Comparison of ENCODE assay signal across 8 cellular contexts in the genomic region with DNA sequence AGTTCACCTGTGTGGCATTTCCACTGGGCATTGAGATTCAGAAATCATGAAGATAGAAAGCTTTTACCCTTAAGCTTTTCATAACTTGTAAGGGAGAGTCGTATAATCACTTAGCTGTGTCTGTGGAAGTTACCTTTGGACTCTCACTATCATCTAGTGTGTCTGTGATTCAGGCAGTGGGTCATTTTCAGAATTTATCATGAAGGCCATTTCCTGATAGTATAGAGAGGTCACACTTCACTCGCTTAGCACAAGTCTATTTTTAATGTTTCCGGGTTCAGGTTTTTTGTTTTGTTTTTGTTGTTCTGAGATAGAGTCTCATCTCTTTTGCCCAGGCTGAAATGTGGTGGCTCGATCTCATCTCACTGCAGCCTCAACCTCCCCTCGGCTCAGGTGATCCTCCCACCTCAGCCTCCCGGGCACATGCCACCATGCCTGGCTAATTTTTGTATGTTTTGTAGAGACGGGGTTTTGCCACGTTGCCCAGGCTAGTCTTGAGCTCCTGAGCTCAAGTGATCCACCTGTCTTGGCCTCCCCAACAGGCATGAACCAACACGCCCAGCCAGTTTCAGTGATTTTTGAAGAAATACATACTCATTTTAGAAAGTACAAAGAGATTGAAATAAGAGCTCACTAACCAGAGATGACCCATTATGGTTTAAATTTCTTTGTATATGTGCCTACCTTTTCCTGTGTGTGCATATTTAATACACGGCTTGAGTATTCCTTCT. TPM values are rescaled to one million over a fixed set of nuclear protein-coding genes. Genes with fewer than 3 reads are reported as not detected.
DNase-seq lines count a peak whose midpoint lies in the region; ATAC-seq, FAIRE-seq and TF ChIP-seq lines count a peak whose summit lies in the region.
"Not testable (repeated sequence)": the region's sequence is repeated elsewhere in the genome, so short reads cannot be mapped to it uniquely, and the experiment has no call there.
"Had no signal": no experiment of that assay in that cellular context is flagged by ENCODE, and none has a peak within 500 bp of the region (broad histone marks: within the 10 kb centered on the region; RNA-seq: fewer than 3 reads in every experiment).

No MANE protein-coding gene starts in this region.

- FAIRE-seq in GM18507 (lab: Jason Lieb, UNC): peak; percentile 36

- not testable (repeated sequence) for H3K27me3 ChIP-seq in Loucy (ENCODE audit: insufficient read depth, low read length, poor library complexity, severe bottlenecking); colonic mucosa; mucosa of rectum (ENCODE audit: control insufficient read depth in 2 of 2, insufficient read depth in 2 of 2, low read length in 2 of 2)

- peaks cover 20% of the 10 kb centered on the region for H3K79me2 ChIP-seq in Loucy (ENCODE audit: insufficient read depth, low read length)

- H3K36me3 ChIP-seq in Loucy (ENCODE audit: insufficient read depth, low read length) (peaks cover 34% of the 10 kb centered on the region), colonic mucosa (peaks cover 15% of the 10 kb centered on the region), mucosa of rectum (ENCODE audit: control insufficient read depth in 2 of 2, insufficient read depth in 2 of 2, low read length in 2 of 2) (peaks cover 6 to 20% of the 10 kb centered on the region in 2 donors)

- ATAC-seq in GM19463 (IDR thresholded peaks at IDR 0.05; ENCODE audit: unreplicated experiment) (peak; percentile 70), HG02938 (IDR thresholded peaks at IDR 0.05; ENCODE audit: unreplicated experiment) (peak; percentile 66)
- not testable (repeated sequence) for ATAC-seq in activated T-cell treated with anti-CD3 and anti-CD28 coated beads, Interleukin-2, amount 50 U/mL, for 72 hours (replicated peaks in 1 of 2)

- H3K9me2 ChIP-seq in Loucy (replicated peaks; ENCODE audit: low read depth, low read length): not testable (repeated sequence)

- H3K4me1 Mint-ChIP-seq in activated T-cell treated with anti-CD3 and anti-CD28 coated beads, Interleukin-2, amount 50 U/mL, for 72 hours (ENCODE audit: low read depth): not testable (repeated sequence)

- H3F3A ChIP-seq in Loucy (ENCODE audit: low read depth): peaks cover 10% of the 10 kb centered on the region

- not testable (repeated sequence) for H3K4me3 ChIP-seq in Loucy (ENCODE audit: low read length, poor library complexity, severe bottlenecking); colonic mucosa
- peak overlapping the region in 1 of 2 donors; percentile 31 for H3K4me3 ChIP-seq in mucosa of rectum (ENCODE audit: low read length in 2 of 2)

- peaks cover 24% of the 10 kb centered on the region for H3K4me1 ChIP-seq in Loucy (ENCODE audit: insufficient read depth, low read length, poor library complexity, severe bottlenecking)
- not testable (repeated sequence) for H3K4me1 ChIP-seq in colonic mucosa
- H3K4me1 ChIP-seq in mucosa of rectum (ENCODE audit: control insufficient read depth in 2 of 2, insufficient read depth in 2 of 2, low read length in 2 of 2): peaks cover 9 to 10% of the 10 kb centered on the region in 2 donors

- H3K9me3 ChIP-seq in Loucy (ENCODE audit: insufficient read depth, low read depth, low read length); colonic mucosa; mucosa of rectum (ENCODE audit: control insufficient read depth in 2 of 2, low read length in 2 of 2): not testable (repeated sequence)

- intact Hi-C loops in colonic mucosa (cut with DNase I): not testable (repeated sequence)

- H3K4me2 ChIP-seq in Loucy (ENCODE audit: low read depth, low read length, poor library complexity, severe bottlenecking): peak overlapping the region; percentile 48

- peak overlapping the region; percentile 85 for H3K27ac Mint-ChIP-seq in activated T-cell treated with anti-CD3 and anti-CD28 coated beads, Interleukin-2, amount 50 U/mL, for 72 hours

- not testable (repeated sequence) for H3K27me3 Mint-ChIP-seq in activated T-cell treated with anti-CD3 and anti-CD28 coated beads, Interleukin-2, amount 50 U/mL, for 72 hours (ENCODE audit: low read depth)

- H2AFZ ChIP-seq in Loucy (ENCODE audit: low read length): not testable (repeated sequence)

- not testable (repeated sequence) for TF ChIP-seq CTCF in Loucy (conservative IDR thresholded peaks at IDR 0.05; ENCODE audit: low read length); colonic mucosa (IDR thresholded peaks at IDR 0.05)

- H3K27ac ChIP-seq in colonic mucosa (peak overlapping the region; percentile 83), mucosa of rectum (ENCODE audit: low read depth in 2 of 2, low read length in 2 of 2) (peak overlapping the region; percentile 91 to 93)

- H4K20me1 ChIP-seq in Loucy (ENCODE audit: insufficient read depth, low read length, poor library complexity, severe bottlenecking): not testable (repeated sequence)

- DNase-seq in GM18507 (ENCODE audit: extremely low spot score, insufficient read length, low read depth); activated T-cell treated with anti-CD3 and anti-CD28 coated beads, Interleukin-2, amount 50 U/mL, for 72 hours; colonic mucosa: not testable (repeated sequence)

- H3K9me3 Mint-ChIP-seq in activated T-cell treated with anti-CD3 and anti-CD28 coated beads, Interleukin-2, amount 50 U/mL, for 72 hours: not testable (repeated sequence)

- H3K9ac ChIP-seq in Loucy (ENCODE audit: low read depth, low read length, poor library complexity, severe bottlenecking): peak overlapping the region; percentile 72
- H3K9ac ChIP-seq in colonic mucosa (ENCODE audit: low read depth in 2 of 2, low read length in 2 of 2): peak overlapping the region; percentile 51 to 62
- not testable (repeated sequence) for H3K9ac ChIP-seq in mucosa of rectum (ENCODE audit: low read depth in 1 of 2, low read length in 2 of 2)

- H3K4me3 Mint-ChIP-seq in activated T-cell treated with anti-CD3 and anti-CD28 coated beads, Interleukin-2, amount 50 U/mL, for 72 hours: not testable (repeated sequence)

- H3K36me3 Mint-ChIP-seq in activated T-cell treated with anti-CD3 and anti-CD28 coated beads, Interleukin-2, amount 50 U/mL, for 72 hours (ENCODE audit: insufficient read depth in 2 of 2): peaks cover 12 to 31% of the 10 kb centered on the region in 2 donors

RNA-seq across cellular contexts. Expression of gene MUC20, which starts 36.1 kb away (rescaled TPM):
- 1 to 10 TPM; 3.4 to 7.8 TPM for total RNA-seq in activated T-cell treated with anti-CD3 and anti-CD28 coated beads, Interleukin-2, amount 50 U/mL, for 72 hours
- total RNA-seq in colonic mucosa: 100 to 1,000 TPM in 1 of 2 donors, 10 to 100 TPM in 1; 58.1 to 170 TPM
- total RNA-seq: GM23248 had no signal

Comparison
In these comparisons a context has a peak if more than half of its experiments do, and no peak if none do; other contexts are left out.
1. RNA of gene MUC20, which starts 36.1 kb away (total RNA-seq): 58.1 to 170 TPM in colonic mucosa; 3.4 to 7.8 TPM in activated T-cell treated with anti-CD3 and anti-CD28 coated beads, Interleukin-2, amount 50 U/mL, for 72 hours; every median in the first group is over 4 times any median in the second.